Comparison of ENCODE assay signal across 10 cellular contexts in genomic region chr6:117685359-117685758, GRCh38.
"Had no signal": no experiment of that assay in that cellular context is flagged by ENCODE, and none has a peak within 500 bp of the region (broad histone marks: within the 10 kb centered on the region; RNA-seq: fewer than 3 reads in every experiment).

No MANE protein-coding gene starts in this region.

- H3K36me3 ChIP-seq: HAP-1 had no signal

- H3K9ac ChIP-seq: GM23248, KMS-11 had no signal

- H2AFZ ChIP-seq: GM23248 had no signal

- H3K9me3 ChIP-seq: HAP-1 had no signal

- H3K27ac Mint-ChIP-seq: HFFc6, IgD-negative memory B cell had no signal

- H3K4me2 ChIP-seq: KMS-11 had no signal

- H3K27ac ChIP-seq: GM23248, HL-60, KMS-11 had no signal

- H3K4me3 ChIP-seq: GM23248, HAP-1 had no signal

- DNase-seq: GM23248, GOT3, H7, HFFc6, KBM-7 had no signal

- ATAC-seq: HCT116 had no signal

- H3K27me3 Mint-ChIP-seq: IgD-negative memory B cell had no signal

- H3K4me1 ChIP-seq: HAP-1 had no signal

- H3K4me3 Mint-ChIP-seq: HFFc6, IgD-negative memory B cell had no signal

- H3K9me3 Mint-ChIP-seq: HFFc6, IgD-negative memory B cell had no signal
